ENCODE assay signal across 9 cellular contexts in the genomic region with DNA sequence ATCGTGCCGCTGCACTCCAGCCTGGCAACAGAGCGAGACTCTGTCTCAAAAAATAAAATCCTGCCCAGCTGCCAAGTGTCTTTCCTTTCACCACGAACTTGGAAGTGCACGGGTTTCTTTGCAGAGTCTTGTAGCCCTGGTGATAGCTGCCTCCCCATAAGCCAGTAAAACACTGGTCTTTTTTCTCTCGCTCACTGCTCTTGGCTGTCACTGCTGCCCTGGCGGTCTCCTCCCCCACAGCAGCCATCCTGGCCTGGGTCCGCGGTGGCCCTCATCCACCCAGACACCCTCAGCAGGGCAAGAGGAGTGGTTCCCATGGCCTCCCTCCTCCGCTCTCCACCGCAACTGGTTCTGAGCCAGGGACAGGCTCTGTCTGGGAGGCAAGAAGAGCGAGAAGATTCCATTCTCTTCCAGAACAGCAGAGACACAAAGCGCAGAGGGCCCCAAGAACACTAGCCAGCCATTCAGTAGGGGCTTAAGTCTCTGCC. TPM values are rescaled to one million over a fixed set of nuclear protein-coding genes. Genes with fewer than 3 reads are reported as not detected.
DNase-seq lines count a peak whose midpoint lies in the region; ATAC-seq and TF ChIP-seq lines count a peak whose summit lies in the region.
"Had no signal": no experiment of that assay in that cellular context is flagged by ENCODE, and none has a peak within 500 bp of the region (broad histone marks: within the 10 kb centered on the region; RNA-seq: fewer than 3 reads in every experiment).

No MANE protein-coding gene starts in this region.

- no peak for DNase-seq in stimulated activated naive CD8-positive, alpha-beta T cell treated with anti-CD3 and anti-CD28 coated beads, Interleukin-15, amount 100 ng/mL, for 72 hours
- DNase-seq in stimulated activated naive CD8-positive, alpha-beta T cell treated with anti-CD3 and anti-CD28 coated beads, Interleukin-15, Interleukin-2, amounts not matched to agents 100 U/mL and 50 U/mL, for 24 hours: no peak
- DNase-seq in fibroblast of the aortic adventitia (ENCODE audit: low read depth) (peak; percentile 61), neural progenitor cell (ENCODE audit: low spot score) (peak; percentile 43), aorta (peak; percentile 86 to 89), NOMO-1 treated with dmso at 0.1 percent for 144 hours (lab: John Stamatoyannopoulos, UW; ENCODE audit: unreplicated experiment) (no peak), GM19240 (ENCODE audit: insufficient read length, low spot score) (no peak)

- peak overlapping the region; percentile 81 for H3K4me2 ChIP-seq in neural progenitor cell

- H3K9me3 ChIP-seq in neural progenitor cell (ENCODE audit: low read depth) (no peaks in the 10 kb centered on the region), aorta (ENCODE audit: control insufficient read depth, low read length) (no peaks in the 10 kb centered on the region)

- H3K27ac Mint-ChIP-seq in stimulated activated naive CD8-positive, alpha-beta T cell treated with anti-CD3 and anti-CD28 coated beads, Interleukin-15, amount 100 ng/mL, for 72 hours: peak overlapping the region in 1 of 2 donors; percentile 57
- H3K27ac Mint-ChIP-seq in neural progenitor cell: peak overlapping the region; percentile 100
- H3K27ac Mint-ChIP-seq: B cell had no signal

- WGBS in aorta, 2 donors: 3 to 6% methylated on average over 13 of the region's 13 CpGs

- H3K27ac ChIP-seq in neural progenitor cell (peak overlapping the region; percentile 93), aorta (ENCODE audit: low read depth in 1 of 2, low read length in 2 of 2) (peak overlapping the region in 1 of 2 donors; percentile 20)

- H2AFZ ChIP-seq in neural progenitor cell (replicated peaks): no peak overlapping the region

- no peaks in the 10 kb centered on the region for H4K20me1 ChIP-seq in neural progenitor cell (ENCODE audit: low read depth)

- H3K9me3 Mint-ChIP-seq in stimulated activated naive CD8-positive, alpha-beta T cell treated with anti-CD3 and anti-CD28 coated beads, Interleukin-15, amount 100 ng/mL, for 72 hours: no peaks in the 10 kb centered on the region
- no peaks in the 10 kb centered on the region for H3K9me3 Mint-ChIP-seq in neural progenitor cell

- no peaks in the 10 kb centered on the region for H3K27me3 ChIP-seq in neural progenitor cell
- H3K27me3 ChIP-seq in aorta (ENCODE audit: control insufficient read depth in 1 of 2, insufficient read depth in 2 of 2, low read length in 1 of 2): no peaks in the 10 kb centered on the region

- no peak overlapping the region for H3K9ac ChIP-seq in neural progenitor cell

- intact Hi-C loops in aorta (cut with DNase I): loop anchor here in 1 of 2 donors (5.0 kb wide), 1 partner anchor 47 kb away; no protein-coding TSS in a partner anchor

- H3K4me3 ChIP-seq in fibroblast of the aortic adventitia (ENCODE audit: low read depth, low read length): no peak overlapping the region
- peak overlapping the region; percentile 42 for H3K4me3 ChIP-seq in neural progenitor cell
- H3K4me3 ChIP-seq in aorta (ENCODE audit: low read length in 2 of 2): no peak overlapping the region

- H3K4me3 Mint-ChIP-seq in stimulated activated naive CD8-positive, alpha-beta T cell treated with anti-CD3 and anti-CD28 coated beads, Interleukin-15, amount 100 ng/mL, for 72 hours: no peak overlapping the region
- H3K4me3 Mint-ChIP-seq in neural progenitor cell: peak overlapping the region; percentile 79
- H3K4me3 Mint-ChIP-seq: B cell had no signal

- H3K79me2 ChIP-seq in neural progenitor cell (ENCODE audit: low read depth): no peaks in the 10 kb centered on the region

- peak; percentile 18 for ATAC-seq in stimulated activated naive CD8-positive, alpha-beta T cell treated with anti-CD3 and anti-CD28 coated beads, Interleukin-15, amount 100 ng/mL, for 72 hours
- ATAC-seq in stimulated activated naive CD8-positive, alpha-beta T cell treated with anti-CD3 and anti-CD28 coated beads, Interleukin-15, Interleukin-2, amounts not matched to agents 100 U/mL and 50 U/mL, for 24 hours: no peak
- ATAC-seq in aorta (ENCODE audit: low FRiP score) (peak; percentile 79), HG03139 (IDR thresholded peaks at IDR 0.05; ENCODE audit: unreplicated experiment) (no peak)

- TF ChIP-seq CTCF in fibroblast of the aortic adventitia (IDR thresholded peaks at IDR 0.05; ENCODE audit: insufficient read depth, low read length) (no peak), neural progenitor cell (IDR thresholded peaks at IDR 0.05) (no peak)

- H3K36me3 ChIP-seq in neural progenitor cell (no peaks in the 10 kb centered on the region), aorta (ENCODE audit: control insufficient read depth in 1 of 2, insufficient read depth in 2 of 2, low read length in 1 of 2) (peaks cover 3 to 5% of the 10 kb centered on the region in 2 donors)

- H3K4me1 Mint-ChIP-seq in stimulated activated naive CD8-positive, alpha-beta T cell treated with anti-CD3 and anti-CD28 coated beads, Interleukin-15, amount 100 ng/mL, for 72 hours: peaks cover 40% of the 10 kb centered on the region
- H3K4me1 Mint-ChIP-seq in neural progenitor cell: peaks cover 91% of the 10 kb centered on the region

- peaks cover 37% of the 10 kb centered on the region for H3K36me3 Mint-ChIP-seq in neural progenitor cell

- H3K4me1 ChIP-seq in neural progenitor cell: peaks cover 46% of the 10 kb centered on the region
- H3K4me1 ChIP-seq in aorta (ENCODE audit: control insufficient read depth in 1 of 2, insufficient read depth in 2 of 2, low read length in 2 of 2): no peaks in the 10 kb centered on the region

- H3K27me3 Mint-ChIP-seq in stimulated activated naive CD8-positive, alpha-beta T cell treated with anti-CD3 and anti-CD28 coated beads, Interleukin-15, amount 100 ng/mL, for 72 hours: no peaks in the 10 kb centered on the region
- peaks cover 9% of the 10 kb centered on the region for H3K27me3 Mint-ChIP-seq in neural progenitor cell (ENCODE audit: insufficient read depth, low read depth)
- H3K27me3 Mint-ChIP-seq: B cell had no signal

- peaks cover 48% of the 10 kb centered on the region for H3F3A ChIP-seq in neural progenitor cell (ENCODE audit: low read depth)

RNA-seq across cellular contexts. Expression of a gene that starts 44.4 kb away (rescaled TPM):
- total RNA-seq in fibroblast of the aortic adventitia (ENCODE audit: low replicate concordance) (2.3 and 2.8 TPM in 2 replicates), neural progenitor cell (ENCODE audit: low replicate concordance) (12.1 and 25.3 TPM in 2 replicates), aorta (1 to 10 TPM; 6.4 to 9.2 TPM)
- 1 to 10 TPM; 1.8 to 4.9 TPM for polyA plus RNA-seq in aorta

Comparison
In these comparisons a context has a peak if more than half of its experiments do, and no peak if none do; other contexts are left out.
1. ATAC-seq: peak in stimulated activated naive CD8-positive, alpha-beta T cell treated with anti-CD3 and anti-CD28 coated beads, Interleukin-15, amount 100 ng/mL, for 72 hours (single experiment) and aorta (single experiment); none in stimulated activated naive CD8-positive, alpha-beta T cell treated with anti-CD3 and anti-CD28 coated beads, Interleukin-15, Interleukin-2, amounts not matched to agents 100 U/mL and 50 U/mL, for 24 hours (single experiment) and HG03139 (single experiment).
2. DNase-seq: peak in fibroblast of the aortic adventitia (single experiment), neural progenitor cell (single experiment) and aorta (2 of 2); none in stimulated activated naive CD8-positive, alpha-beta T cell treated with anti-CD3 and anti-CD28 coated beads, Interleukin-15, amount 100 ng/mL, for 72 hours (0 of 2), stimulated activated naive CD8-positive, alpha-beta T cell treated with anti-CD3 and anti-CD28 coated beads, Interleukin-15, Interleukin-2, amounts not matched to agents 100 U/mL and 50 U/mL, for 24 hours (single experiment), NOMO-1 treated with dmso at 0.1 percent for 144 hours (single experiment) and GM19240 (single experiment).